ENCODE assay signal across 23 cellular contexts in the genomic region with DNA sequence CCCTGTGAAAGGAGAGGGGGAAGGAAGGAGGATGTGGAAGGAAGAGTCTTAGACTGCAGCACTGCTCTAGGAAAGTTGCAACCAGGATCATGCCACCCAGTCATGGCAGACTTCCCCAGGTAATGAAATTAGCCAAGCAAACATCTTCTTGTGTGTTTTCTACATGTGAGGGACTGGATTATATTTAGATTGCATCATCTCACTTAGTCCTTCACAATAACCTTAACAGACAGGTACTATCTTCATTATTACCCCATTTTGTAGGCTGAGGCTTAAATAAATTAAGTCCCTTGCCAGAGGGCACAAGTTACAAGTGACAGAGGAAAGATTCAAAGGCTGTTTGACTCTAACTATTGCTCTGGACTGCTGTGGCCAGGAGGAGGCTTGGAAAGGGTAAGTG. TPM values are rescaled to one million over a fixed set of nuclear protein-coding genes. Genes with fewer than 3 reads are reported as not detected.
DNase-seq lines count a peak whose midpoint lies in the region; ATAC-seq, FAIRE-seq and TF ChIP-seq lines count a peak whose summit lies in the region.
"Had no signal": no experiment of that assay in that cellular context is flagged by ENCODE, and none has a peak within 500 bp of the region (broad histone marks: within the 10 kb centered on the region; RNA-seq: fewer than 3 reads in every experiment).

No MANE protein-coding gene starts in this region.

- no peak for TF ChIP-seq RAD21 in HepG2 (CRISPR knock-in tag; IDR thresholded peaks at IDR 0.05)
- no peak for TF ChIP-seq RAD21 in K562 (CRISPR knock-in tag; conservative IDR thresholded peaks at IDR 0.05 in 1 of 2, IDR thresholded peaks at IDR 0.05 in 1 of 2)

- H3K9ac ChIP-seq in HepG2 (ENCODE audit: insufficient read depth, low read depth, low read length), result no peak overlapping the region
- H3K9ac ChIP-seq in K562 (ENCODE audit: insufficient read depth in 1 of 2, low read depth in 2 of 2, low read length in 2 of 2), result no peak overlapping the region
- H3K9ac ChIP-seq in parathyroid adenoma, result no peak overlapping the region

- no peak for TF ChIP-seq EP300 in HepG2 (IDR thresholded peaks at IDR 0.05; ENCODE audit: low read depth in 2 of 2, low read length in 2 of 2)
- TF ChIP-seq EP300 in HepG2 (CRISPR knock-in tag; IDR thresholded peaks at IDR 0.05; ENCODE audit: borderline replicate concordance), result no peak
- no peak for TF ChIP-seq EP300 in K562 (IDR thresholded peaks at IDR 0.05; ENCODE audit: low read length)

- DNase-seq in HepG2 (ENCODE audit: low spot score), result no peak
- DNase-seq in right lobe of liver, result no peak
- no peak for DNase-seq in K562 (ENCODE audit: extremely low read depth in 1 of 4, low spot score in 3 of 4)
- DNase-seq in COR-L47 (lab: John Stamatoyannopoulos, UW), result no peak
- no peak for DNase-seq in SKM-1 treated with dmso at 0.1 percent for 144 hours (lab: John Stamatoyannopoulos, UW; ENCODE audit: unreplicated experiment)
- DNase-seq: AML-193; CD4-positive, alpha-beta T cell; CD8-positive, alpha-beta T cell; DMS 273 treated with DMSO at 0.1 percent for 48 hours; DMS153; DMS53; DMS79; DND-41; EL; GDM1 had no signal

- in situ Hi-C loops in HepG2 (cut with HindIII; ENCODE audit: extremely low pct_ligation_motif_present, low pct_unique_long_range_greater_than_20kb), result loop anchor here (10.0 kb wide), 1 partner anchor 1424 kb away; no protein-coding TSS in a partner anchor
- in situ Hi-C loops in K562 (cut with MboI), result loop anchor here (25.0 kb wide), 1 partner anchor 1436 kb away; no protein-coding TSS in a partner anchor

- H3K4me1 ChIP-seq in HepG2 (ENCODE audit: insufficient read depth, low read length), result no peaks in the 10 kb centered on the region
- no peaks in the 10 kb centered on the region for H3K4me1 ChIP-seq in right lobe of liver
- no peaks in the 10 kb centered on the region for H3K4me1 ChIP-seq in K562 (replicated peaks in 1 of 2; ENCODE audit: control insufficient read depth in 2 of 2, insufficient read depth in 2 of 2, low read length in 2 of 2)
- peaks cover 96% of the 10 kb centered on the region for H3K4me1 ChIP-seq in parathyroid adenoma
- H3K4me1 ChIP-seq: A549 had no signal

- H3K4me2 ChIP-seq in HepG2 (ENCODE audit: low read depth, low read length) (no peak overlapping the region), K562 (ENCODE audit: insufficient read depth, low read length) (no peak overlapping the region), parathyroid adenoma (ENCODE audit: low read length) (no peak overlapping the region)
- H3K4me2 ChIP-seq: A549 had no signal

- intact Hi-C loops in HepG2 (cut with micrococcal nuclease; ENCODE audit: unreplicated experiment) (loop anchor here (10.0 kb wide), 2 partner anchors 1434 to 1584 kb away; no protein-coding TSS in a partner anchor), right lobe of liver (cut with DNase I) (loop anchor here in 1 of 2 donors (10.0 kb wide), 1 partner anchor 434 kb away; no protein-coding TSS in a partner anchor), K562 (cut with micrococcal nuclease) (loop anchor here (10.0 kb wide), 1 partner anchor 814 kb away; no protein-coding TSS in a partner anchor)

- no peak for FAIRE-seq in HepG2 (lab: Jason Lieb, UNC)
- FAIRE-seq in K562 (lab: Jason Lieb, UNC), result no peak
- FAIRE-seq: A549, GM12878, GM12892, GM18507 had no signal

- TF ChIP-seq POLR2A in HepG2 (IDR thresholded peaks at IDR 0.05; ENCODE audit: insufficient read depth in 1 of 2, low read depth in 2 of 2, low read length in 2 of 2) (no peak), right lobe of liver (IDR thresholded peaks at IDR 0.05) (no peak), K562 (conservative IDR thresholded peaks at IDR 0.05) (no peak)

- CTCF ChIA-PET in HepG2 (lab: Yijun Ruan, JAX; ENCODE audit: low intra/inter-chr PET ratio, low total read pairs), result no interaction called here
- CTCF ChIA-PET in K562 (lab: Yijun Ruan, JAX; ENCODE audit: low intra/inter-chr PET ratio), result no interaction called here

- ATAC-seq in HepG2 (no peak), right lobe of liver (no peak), K562 (no peak)
- ATAC-seq: A549; CD8-positive, alpha-beta T cell; GM12878 had no signal

- H3K4me3 ChIP-seq in HepG2 (replicated peaks in 1 of 3; ENCODE audit: insufficient read depth in 1 of 3, low read depth in 2 of 3, low read length in 3 of 3), result no peak overlapping the region
- no peak overlapping the region for H3K4me3 ChIP-seq in right lobe of liver
- H3K4me3 ChIP-seq in K562, result no peak overlapping the region
- no peak overlapping the region for H3K4me3 ChIP-seq in parathyroid adenoma (ENCODE audit: low read depth, low read length)
- H3K4me3 ChIP-seq: A549; BLaER1 treated with 17β-estradiol and CSF1 and Interleukin-3, amounts not matched to agents 10 nM and 100 nM; GM12878 had no signal

- no peaks in the 10 kb centered on the region for H3K9me3 ChIP-seq in HepG2 (ENCODE audit: low read length)
- H3K9me3 ChIP-seq in right lobe of liver, result no peaks in the 10 kb centered on the region
- no peaks in the 10 kb centered on the region for H3K9me3 ChIP-seq in K562 (replicated peaks; ENCODE audit: control insufficient read depth, insufficient read depth, low read depth, low read length)
- no peaks in the 10 kb centered on the region for H3K9me3 ChIP-seq in parathyroid adenoma (ENCODE audit: control insufficient read depth, low read length)
- H3K9me3 ChIP-seq: A549; BLaER1 treated with 17β-estradiol and CSF1 and Interleukin-3, amounts not matched to agents 10 nM and 100 nM had no signal

- POLR2A ChIA-PET in HepG2 (lab: Yijun Ruan, JAX) (no interaction called here), K562 (lab: Yijun Ruan, JAX) (no interaction called here)

- H2AFZ ChIP-seq in HepG2 (ENCODE audit: low read length), result no peak overlapping the region
- H2AFZ ChIP-seq in K562 (ENCODE audit: low read depth, low read length), result no peak overlapping the region
- no peak overlapping the region for H2AFZ ChIP-seq in parathyroid adenoma

- BruUV-seq in HepG2 (replicated peaks; lab: Mats Ljungman, UMichigan), result no TSS peak
- no TSS peak for BruUV-seq in K562 (replicated peaks; lab: Mats Ljungman, UMichigan)

- H3K27ac ChIP-seq in HepG2 (ENCODE audit: extremely low read length, insufficient read depth, low read length) (no peak overlapping the region), right lobe of liver (no peak overlapping the region), K562 (ENCODE audit: extremely low read depth, low read depth, low read length) (no peak overlapping the region), parathyroid adenoma (peak overlapping the region; percentile 98)
- H3K27ac ChIP-seq: 22Rv1; A549; BLaER1 treated with 17β-estradiol and CSF1 and Interleukin-3, amounts not matched to agents 10 nM and 100 nM; C4-2B had no signal

- TF ChIP-seq CTCF in HepG2 (CRISPR knock-in tag; IDR thresholded peaks at IDR 0.05) (no peak), right lobe of liver (IDR thresholded peaks at IDR 0.05) (no peak), K562 (IDR thresholded peaks at IDR 0.05 in 2 of 3, conservative IDR thresholded peaks at IDR 0.05 in 1 of 3; ENCODE audit: insufficient read depth in 2 of 3, low read depth in 1 of 3, low read length in 3 of 3) (no peak), parathyroid adenoma (IDR thresholded peaks at IDR 0.05) (no peak)

- H3K27me3 ChIP-seq in HepG2 (ENCODE audit: control insufficient read depth in 1 of 2, insufficient read depth in 2 of 2, low read length in 2 of 2), result no peaks in the 10 kb centered on the region
- no peaks in the 10 kb centered on the region for H3K27me3 ChIP-seq in right lobe of liver
- no peaks in the 10 kb centered on the region for H3K27me3 ChIP-seq in K562 (ENCODE audit: control insufficient read depth in 2 of 2, insufficient read depth in 2 of 2, low read length in 2 of 2)
- H3K27me3 ChIP-seq in parathyroid adenoma (ENCODE audit: control insufficient read depth, insufficient read depth, low read length), result no peaks in the 10 kb centered on the region

- H4K20me1 ChIP-seq in HepG2 (ENCODE audit: insufficient read depth, low read length) (no peaks in the 10 kb centered on the region), K562 (replicated peaks; ENCODE audit: control insufficient read depth, insufficient read depth, low read length) (no peaks in the 10 kb centered on the region)
- H4K20me1 ChIP-seq: BLaER1 treated with 17β-estradiol and CSF1 and Interleukin-3, amounts not matched to agents 10 nM and 100 nM had no signal

- H3K79me2 ChIP-seq in HepG2 (ENCODE audit: insufficient read depth, low read length) (no peaks in the 10 kb centered on the region), K562 (ENCODE audit: control insufficient read depth, insufficient read depth, low read length) (no peaks in the 10 kb centered on the region), parathyroid adenoma (peaks cover 31% of the 10 kb centered on the region)

- H3K36me3 ChIP-seq in HepG2 (replicated peaks in 1 of 2; ENCODE audit: control insufficient read depth in 1 of 2, insufficient read depth in 2 of 2, low read length in 2 of 2) (no peaks in the 10 kb centered on the region), right lobe of liver (no peaks in the 10 kb centered on the region), K562 (ENCODE audit: control insufficient read depth, insufficient read depth, low read length) (no peaks in the 10 kb centered on the region), parathyroid adenoma (ENCODE audit: control insufficient read depth, insufficient read depth, low read length) (no peaks in the 10 kb centered on the region)
- H3K36me3 ChIP-seq: BLaER1 treated with 17β-estradiol and CSF1 and Interleukin-3, amounts not matched to agents 10 nM and 100 nM had no signal

- H3K9me1 ChIP-seq in K562 (ENCODE audit: control insufficient read depth, insufficient read depth, low read length), result no peaks in the 10 kb centered on the region

RNA-seq across cellular contexts. Expression of gene MAFB, which starts 9.7 kb away (rescaled TPM):
- 0.11 and 0.18 TPM in 2 replicates for total RNA-seq in HepG2 (2016; rRNA removed; fragmentation: Illumina TruSeq; extraction: Trizol)
- total RNA-seq in HepG2 (2016; cell fraction: cytosol; rRNA removed; fragmentation: Illumina TruSeq; extraction: Trizol; ENCODE audit: low read depth), result not detected in 2 replicates
- 0.06 and 0.27 TPM in 2 replicates for total RNA-seq in HepG2 (2016; cell fraction: insoluble cytoplasmic fraction; rRNA removed; fragmentation: Illumina TruSeq; extraction: Trizol)
- total RNA-seq in HepG2 (2016; cell fraction: membrane; rRNA removed; fragmentation: Illumina TruSeq; extraction: Trizol), result 0.03 and 0.09 TPM in 2 replicates
- total RNA-seq in HepG2 (2016; cell fraction: nucleus; rRNA removed; fragmentation: Illumina TruSeq; extraction: Trizol), result 0.13 and 0.25 TPM in 2 replicates
- polyA plus RNA-seq in HepG2 (2011; rRNA removed), result 0.08 and 0.14 TPM in 2 replicates
- polyA plus RNA-seq in HepG2 (2011; cell fraction: cytosol; rRNA removed), result 0.04 and 0.10 TPM in 2 replicates
- 0.14 and 0.24 TPM in 2 replicates for polyA plus RNA-seq in HepG2 (2011; cell fraction: nucleus; rRNA removed)
- polyA plus RNA-seq in HepG2 (2012), result 0.11 and 0.28 TPM in 2 replicates
- not detected in 2 replicates for polyA plus RNA-seq in HepG2 (2016; cell fraction: cytosol; fragmentation: Illumina TruSeq; extraction: Trizol; ENCODE audit: low read depth)
- polyA plus RNA-seq in HepG2 (2016; cell fraction: insoluble cytoplasmic fraction; fragmentation: Illumina TruSeq; extraction: Trizol; ENCODE audit: low read depth), result 0.26 and 0.32 TPM in 2 replicates
- 0.05 and 0.07 TPM in 2 replicates for polyA plus RNA-seq in HepG2 (2016; cell fraction: membrane; fragmentation: Illumina TruSeq; extraction: Trizol; ENCODE audit: low read depth)
- polyA plus RNA-seq in HepG2 (2016; cell fraction: nucleus; fragmentation: Illumina TruSeq; extraction: Trizol; ENCODE audit: insufficient read depth, low read depth), result 0.39 and 0.52 TPM in 2 replicates
- polyA minus RNA-seq in HepG2 (2011; rRNA and poly(A)+ RNA removed; ENCODE audit: low replicate concordance), result 0.06 and 0.98 TPM in 2 replicates
- polyA minus RNA-seq in HepG2 (2011; cell fraction: cytosol; rRNA and poly(A)+ RNA removed), result 0.18 and 0.20 TPM in 2 replicates
- 0.12 and 0.13 TPM in 2 replicates for polyA minus RNA-seq in HepG2 (2011; cell fraction: nucleus; rRNA and poly(A)+ RNA removed)
- total RNA-seq in right lobe of liver, result 10 to 100 TPM; 16.6 to 32.3 (median 22.5) TPM
- total RNA-seq in K562 (2011; cell fraction: chromatin; rRNA removed; ENCODE audit: low replicate concordance), result not detected in 2 replicates
- total RNA-seq in K562 (2011; cell fraction: nucleolus; rRNA removed), result not detected in 2 replicates
- total RNA-seq in K562 (2011; cell fraction: nucleoplasm; rRNA removed), result not detected in 2 replicates
- total RNA-seq in K562 (2014; rRNA removed), result not detected in 2 replicates
- total RNA-seq in K562 (2014; rRNA removed; fragmentation: Illumina TruSeq; extraction: Trizol), result not detected in 2 replicates
- not detected in 2 replicates for total RNA-seq in K562 (2015; rRNA removed; fragmentation: Illumina TruSeq; extraction: Trizol)
- total RNA-seq in K562 (2021), result 0.04 and 0.09 TPM in 2 replicates
- polyA plus RNA-seq in K562 (2011; rRNA removed), result not detected in 2 replicates
- not detected in 2 replicates for polyA plus RNA-seq in K562 (2011; cell fraction: cytosol; rRNA removed)
- not detected in 2 replicates for polyA plus RNA-seq in K562 (2011; cell fraction: nucleus; rRNA removed)
- polyA plus RNA-seq in K562 (2012), result 0.03 TPM in 1 of 2 replicates, not detected in the other
- not detected in 2 replicates for polyA plus RNA-seq in K562 (2014; fragmentation: Illumina TruSeq; extraction: Trizol)
- not detected for polyA plus RNA-seq in K562 (2014; fragmentation: Nextera tagmentation; extraction: Ambion mirVana)
- polyA plus RNA-seq in K562 (2014; rRNA removed), result not detected in 2 replicates
- not detected in 2 replicates for polyA minus RNA-seq in K562 (2011; rRNA and poly(A)+ RNA removed)
- polyA minus RNA-seq in K562 (2011; cell fraction: cytosol; rRNA and poly(A)+ RNA removed), result not detected in 2 replicates
- not detected in 2 replicates for polyA minus RNA-seq in K562 (2011; cell fraction: nucleus; rRNA and poly(A)+ RNA removed)
- total RNA-seq: GM12878 had no signal

Comparison
In these comparisons a context has a peak if more than half of its experiments do, and no peak if none do; other contexts are left out.
1. RNA of gene MAFB, which starts 9.7 kb away (total RNA-seq): 16.6 to 32.3 TPM in right lobe of liver; 0.03 to 0.27 TPM in HepG2 and 0.04 to 0.09 TPM in K562; every median in the first group is over 10 times any median in the second.
2. Of the 241 proteins assayed by ChIP-seq in both HepG2 and K562: peak only in HepG2: CEBPB; only in K562: CEBPG; in both: none; in neither: 237; mixed calls (peak in some experiments, not most) for 2.